ENCODE assay signal across 20 cellular contexts in genomic region chr11:133506023-133506422, GRCh38. TPM values are rescaled to one million over a fixed set of nuclear protein-coding genes. Genes with fewer than 3 reads are reported as not detected.
A peak's percentile ranks its signal among the peaks of the same experiment; 100 is the strongest.
DNase-seq lines count a peak whose midpoint lies in the region; ATAC-seq and TF ChIP-seq lines count a peak whose summit lies in the region.
"Had no signal": no experiment of that assay in that cellular context is flagged by ENCODE, and none has a peak within 500 bp of the region (broad histone marks: within the 10 kb centered on the region; RNA-seq: fewer than 3 reads in every experiment).

No MANE protein-coding gene starts in this region.

- H3K27ac ChIP-seq in neural progenitor cell = no peak overlapping the region
- H3K27ac ChIP-seq: breast epithelium, RWPE1, skin epidermis, thyroid gland had no signal

- H3K36me3 Mint-ChIP-seq in neural progenitor cell (no peaks in the 10 kb centered on the region), glutamatergic neuron (ENCODE audit: unreplicated experiment) (peaks cover 5% of the 10 kb centered on the region)
- H3K36me3 Mint-ChIP-seq in naive thymus-derived CD8-positive, alpha-beta T cell = no peaks in the 10 kb centered on the region

- no peak overlapping the region for H3K4me3 ChIP-seq in neural progenitor cell
- H3K4me3 ChIP-seq: breast epithelium, MG63, skin epidermis, thyroid gland had no signal

- H3K27me3 ChIP-seq in neural progenitor cell = no peaks in the 10 kb centered on the region
- H3K27me3 ChIP-seq: breast epithelium, thyroid gland had no signal

- H3K9me3 ChIP-seq in neural progenitor cell (ENCODE audit: low read depth) = no peaks in the 10 kb centered on the region
- H3K9me3 ChIP-seq: breast epithelium, MG63, thyroid gland had no signal

- H3K4me1 Mint-ChIP-seq in neural progenitor cell (peaks cover 35% of the 10 kb centered on the region), glutamatergic neuron (ENCODE audit: low read depth, unreplicated experiment) (peaks cover 17% of the 10 kb centered on the region)
- H3K4me1 Mint-ChIP-seq in naive thymus-derived CD8-positive, alpha-beta T cell = no peaks in the 10 kb centered on the region

- peak overlapping the region; percentile 35 for H3K4me2 ChIP-seq in neural progenitor cell

- no peak overlapping the region for H3K9ac ChIP-seq in neural progenitor cell

- no peak for TF ChIP-seq CTCF in neural progenitor cell (IDR thresholded peaks at IDR 0.05)
- TF ChIP-seq CTCF in glutamatergic neuron (IDR thresholded peaks at IDR 0.05; ENCODE audit: partially characterized antibody, unreplicated experiment) = no peak

- H3K27me3 Mint-ChIP-seq in neural progenitor cell (ENCODE audit: insufficient read depth, low read depth) (peaks cover 10% of the 10 kb centered on the region), glutamatergic neuron (ENCODE audit: unreplicated experiment) (peaks cover 6% of the 10 kb centered on the region)
- H3K27me3 Mint-ChIP-seq in naive thymus-derived CD8-positive, alpha-beta T cell = peaks cover 0 to 22% (median 0%) of the 10 kb centered on the region in 5 donors
- H3K27me3 Mint-ChIP-seq: CD4-positive, alpha-beta T cell had no signal

- no peak overlapping the region for H3K4me3 Mint-ChIP-seq in neural progenitor cell
- no peak overlapping the region for H3K4me3 Mint-ChIP-seq in glutamatergic neuron (ENCODE audit: unreplicated experiment)
- no peak overlapping the region for H3K4me3 Mint-ChIP-seq in naive thymus-derived CD8-positive, alpha-beta T cell
- H3K4me3 Mint-ChIP-seq: CD4-positive, alpha-beta T cell; nephron had no signal

- H3K79me2 ChIP-seq in neural progenitor cell (ENCODE audit: low read depth) = no peaks in the 10 kb centered on the region

- ATAC-seq in GM19023 (IDR thresholded peaks at IDR 0.05; ENCODE audit: unreplicated experiment) = peak; percentile 68
- ATAC-seq in GM21786 (IDR thresholded peaks at IDR 0.05; ENCODE audit: unreplicated experiment) = peak; percentile 87
- ATAC-seq in HG03175 (IDR thresholded peaks at IDR 0.05; ENCODE audit: unreplicated experiment) = peak; percentile 63
- no peak for ATAC-seq in left ventricle myocardium superior
- ATAC-seq in naive thymus-derived CD8-positive, alpha-beta T cell = no peak
- ATAC-seq: left cardiac atrium had no signal

- intact Hi-C loops in left ventricle myocardium superior (cut with micrococcal nuclease) = no loop called here

- H3F3A ChIP-seq in neural progenitor cell (ENCODE audit: low read depth) = peaks cover 13% of the 10 kb centered on the region

- H3K4me1 ChIP-seq in neural progenitor cell = peaks cover 41% of the 10 kb centered on the region
- H3K4me1 ChIP-seq: breast epithelium, thyroid gland had no signal

- H3K9me3 Mint-ChIP-seq in neural progenitor cell (no peaks in the 10 kb centered on the region), glutamatergic neuron (ENCODE audit: unreplicated experiment) (peaks cover 4% of the 10 kb centered on the region)
- H3K9me3 Mint-ChIP-seq in naive thymus-derived CD8-positive, alpha-beta T cell = peaks cover 0 to 7% (median 0%) of the 10 kb centered on the region in 9 donors
- H3K9me3 Mint-ChIP-seq: CD4-positive, alpha-beta T cell; nephron had no signal

- POLR2A ChIA-PET in naive thymus-derived CD8-positive, alpha-beta T cell (lab: Charles Lee) = no interaction called here

- H4K20me1 ChIP-seq in neural progenitor cell (ENCODE audit: low read depth) = no peaks in the 10 kb centered on the region

- DNase-seq in neural progenitor cell (ENCODE audit: low spot score) (peak; percentile 48), left ventricle myocardium superior (no peak), putamen (ENCODE audit: low spot score) (no peak), glutamatergic neuron (no peak)
- DNase-seq in naive thymus-derived CD8-positive, alpha-beta T cell = no peak
- DNase-seq: activated CD4-positive, alpha-beta T cell treated with anti-CD3 and anti-CD28 coated beads, Interleukin-2, amount 50 U/mL, for 48 hours; activated gamma-delta T cell treated with Interleukin-2 at 50 U/mL for 16 hours; CD4-positive, alpha-beta T cell; left cardiac atrium; MG63; NCI-H226; thyroid gland had no signal

- no peaks in the 10 kb centered on the region for H3K36me3 ChIP-seq in neural progenitor cell
- H3K36me3 ChIP-seq: breast epithelium, MG63, thyroid gland had no signal

- H2AFZ ChIP-seq in neural progenitor cell (replicated peaks) = no peak overlapping the region

- H3K27ac Mint-ChIP-seq in neural progenitor cell (no peak overlapping the region), glutamatergic neuron (ENCODE audit: unreplicated experiment) (no peak overlapping the region)
- no peak overlapping the region for H3K27ac Mint-ChIP-seq in naive thymus-derived CD8-positive, alpha-beta T cell
- H3K27ac Mint-ChIP-seq: CD4-positive, alpha-beta T cell; nephron had no signal

RNA-seq across cellular contexts. Expression of gene OPCML, which starts 26.3 kb away (rescaled TPM):
- 0.02 and 0.03 TPM in 2 replicates for total RNA-seq in neural progenitor cell (ENCODE audit: low replicate concordance)
- 0.37 TPM for total RNA-seq in left ventricle myocardium superior
- 0.61 TPM for total RNA-seq in glutamatergic neuron (ENCODE audit: unreplicated experiment)
- total RNA-seq in naive thymus-derived CD8-positive, alpha-beta T cell = not detected
- not detected for polyA plus RNA-seq in naive thymus-derived CD8-positive, alpha-beta T cell
- total RNA-seq: breast epithelium; CD4-positive, alpha-beta T cell; T-helper 2 cell treated with Interferon-gamma antibody and Interleukin-4, amounts not matched to agents 100 ng/mL and 5 ng/mL, for 36 hours had no signal

Comparison
In these comparisons a context has a peak if more than half of its experiments do, and no peak if none do; other contexts are left out.
1. ATAC-seq: peak in GM19023 (single experiment), GM21786 (single experiment) and HG03175 (single experiment); none in left ventricle myocardium superior (single experiment) and naive thymus-derived CD8-positive, alpha-beta T cell (0 of 2).